ENCODE assay signal across 10 cellular contexts in the genomic region with DNA sequence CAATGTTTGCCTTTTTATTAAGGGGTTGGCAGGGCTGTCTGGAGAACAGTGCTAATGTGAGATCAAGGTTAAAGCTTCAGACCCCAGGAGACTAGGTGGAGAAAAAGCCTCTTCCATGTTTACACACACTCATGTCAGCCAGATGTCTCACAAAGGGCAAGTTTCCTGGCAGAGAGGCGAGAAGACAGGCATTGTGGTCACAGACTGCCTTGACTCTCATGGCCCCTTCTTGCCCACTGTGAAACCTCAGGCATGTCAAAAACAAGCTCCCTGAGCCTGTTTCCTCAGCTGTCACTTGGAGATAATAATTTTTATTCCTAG.
DNase-seq lines count a peak whose midpoint lies in the region; ATAC-seq and TF ChIP-seq lines count a peak whose summit lies in the region.
"Had no signal": no experiment of that assay in that cellular context is flagged by ENCODE, and none has a peak within 500 bp of the region (broad histone marks: within the 10 kb centered on the region; RNA-seq: fewer than 3 reads in every experiment).

No MANE protein-coding gene starts in this region.

- no peaks in the 10 kb centered on the region for H3K4me1 ChIP-seq in ascending aorta

- TF ChIP-seq CTCF in chondrocyte (IDR thresholded peaks at IDR 0.05) (no peak), ascending aorta (IDR thresholded peaks at IDR 0.05) (no peak)

- intact Hi-C loops in ascending aorta (cut with DNase I): no loop called here

- no peaks in the 10 kb centered on the region for H3K9me3 ChIP-seq in ascending aorta

- H3K9me3 Mint-ChIP-seq in chondrocyte (ENCODE audit: low read depth): no peaks in the 10 kb centered on the region
- no peaks in the 10 kb centered on the region for H3K9me3 Mint-ChIP-seq in stimulated activated naive B cell treated with anti-CD40 and anti-IgM and Interleukin-4, amounts not matched to agents 10 μg/mL and 1 μg/mL and 100 μg/mL, for 72 hours
- H3K9me3 Mint-ChIP-seq: natural killer cell had no signal

- no peak overlapping the region for H3K4me3 ChIP-seq in ascending aorta

- H3K27me3 Mint-ChIP-seq in chondrocyte (ENCODE audit: low read depth): no peaks in the 10 kb centered on the region
- no peaks in the 10 kb centered on the region for H3K27me3 Mint-ChIP-seq in stimulated activated naive B cell treated with anti-CD40 and anti-IgM and Interleukin-4, amounts not matched to agents 10 μg/mL and 1 μg/mL and 100 μg/mL, for 72 hours
- H3K27me3 Mint-ChIP-seq: activated naive CD8-positive, alpha-beta T cell had no signal

- peak overlapping the region; percentile 83 for H3K27ac Mint-ChIP-seq in chondrocyte (ENCODE audit: unreplicated experiment)
- H3K27ac Mint-ChIP-seq in stimulated activated naive B cell treated with anti-CD40 and anti-IgM and Interleukin-4, amounts not matched to agents 10 μg/mL and 1 μg/mL and 100 μg/mL, for 72 hours: no peak overlapping the region
- H3K27ac Mint-ChIP-seq: activated naive CD8-positive, alpha-beta T cell; natural killer cell had no signal

- no peak for ATAC-seq in stimulated activated naive B cell treated with anti-CD40 and anti-IgM and Interleukin-4, amounts not matched to agents 10 μg/mL and 1 μg/mL and 100 μg/mL, for 72 hours (replicated peaks)
- no peak for ATAC-seq in HG02571 (IDR thresholded peaks at IDR 0.05; ENCODE audit: unreplicated experiment)
- no peak for ATAC-seq in GM18520 (IDR thresholded peaks at IDR 0.05; ENCODE audit: unreplicated experiment)

- peak; percentile 19 for DNase-seq in GDM1 (lab: John Stamatoyannopoulos, UW)
- peak; percentile 2 for DNase-seq in NCI-H146 treated with DMSO at 0.1 percent for 48 hours (lab: John Stamatoyannopoulos, UW; ENCODE audit: unreplicated experiment)
- DNase-seq in chondrocyte (ENCODE audit: low spot score): no peak
- peak; percentile 24 for DNase-seq in non-pigmented ciliary epithelial cell (ENCODE audit: low read depth)
- DNase-seq in stimulated activated naive B cell treated with anti-CD40 and anti-IgM and Interleukin-4, amounts not matched to agents 10 μg/mL and 1 μg/mL and 100 μg/mL, for 72 hours: no peak
- no peak for DNase-seq in ascending aorta (ENCODE audit: low spot score in 2 of 2)
- DNase-seq: natural killer cell had no signal

- no peaks in the 10 kb centered on the region for H3K36me3 ChIP-seq in ascending aorta

- no peaks in the 10 kb centered on the region for H3K27me3 ChIP-seq in ascending aorta

- H3K4me3 Mint-ChIP-seq in chondrocyte (ENCODE audit: unreplicated experiment): no peak overlapping the region
- no peak overlapping the region for H3K4me3 Mint-ChIP-seq in stimulated activated naive B cell treated with anti-CD40 and anti-IgM and Interleukin-4, amounts not matched to agents 10 μg/mL and 1 μg/mL and 100 μg/mL, for 72 hours
- H3K4me3 Mint-ChIP-seq: activated naive CD8-positive, alpha-beta T cell; natural killer cell had no signal

- peaks cover 20% of the 10 kb centered on the region for H3K4me1 Mint-ChIP-seq in chondrocyte (ENCODE audit: low read depth)
- no peaks in the 10 kb centered on the region for H3K4me1 Mint-ChIP-seq in stimulated activated naive B cell treated with anti-CD40 and anti-IgM and Interleukin-4, amounts not matched to agents 10 μg/mL and 1 μg/mL and 100 μg/mL, for 72 hours

- H3K27ac ChIP-seq in ascending aorta: no peak overlapping the region

- no peaks in the 10 kb centered on the region for H3K36me3 Mint-ChIP-seq in chondrocyte (ENCODE audit: low read depth)
- no peaks in the 10 kb centered on the region for H3K36me3 Mint-ChIP-seq in stimulated activated naive B cell treated with anti-CD40 and anti-IgM and Interleukin-4, amounts not matched to agents 10 μg/mL and 1 μg/mL and 100 μg/mL, for 72 hours
- H3K36me3 Mint-ChIP-seq: activated naive CD8-positive, alpha-beta T cell; natural killer cell had no signal

Comparison
In these comparisons a context has a peak if more than half of its experiments do, and no peak if none do; other contexts are left out.
1. DNase-seq: peak in GDM1 (single experiment), NCI-H146 treated with DMSO at 0.1 percent for 48 hours (single experiment) and non-pigmented ciliary epithelial cell (single experiment); none in chondrocyte (single experiment), stimulated activated naive B cell treated with anti-CD40 and anti-IgM and Interleukin-4, amounts not matched to agents 10 μg/mL and 1 μg/mL and 100 μg/mL, for 72 hours (single experiment) and ascending aorta (0 of 2).